In the genomic region with DNA sequence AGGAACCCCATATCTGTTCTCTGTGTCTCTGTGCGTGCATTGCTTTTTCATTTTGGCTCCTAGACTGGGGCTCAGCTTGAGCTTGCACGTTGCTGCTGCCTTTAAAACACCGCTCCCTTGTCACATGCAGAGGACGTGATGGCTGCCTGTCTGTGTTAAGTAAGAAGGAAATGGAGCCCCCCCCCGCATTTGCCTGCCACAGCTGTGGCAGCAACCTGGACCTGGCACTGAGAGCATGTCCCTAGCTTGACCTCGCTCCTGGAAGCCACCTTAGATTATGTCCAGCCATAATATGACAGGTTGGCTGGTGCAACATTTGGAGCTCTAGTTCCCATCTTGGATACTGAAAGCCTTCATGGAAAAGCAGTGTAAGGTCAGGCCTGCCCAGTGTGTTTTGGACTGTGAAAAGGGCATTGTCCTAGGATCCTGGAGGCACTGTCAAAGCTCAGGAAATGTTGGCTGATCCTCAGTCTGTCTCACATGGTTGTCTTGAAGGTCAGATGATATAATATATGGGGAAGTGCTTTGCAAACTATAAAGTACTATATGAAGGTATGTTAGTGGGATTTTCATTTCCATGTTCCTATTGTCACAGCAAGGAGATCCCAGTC, we compare ENCODE assay signal across 27 cellular contexts.
A peak's percentile ranks its signal among the peaks of the same experiment; 100 is the strongest.
DNase-seq lines count a peak whose midpoint lies in the region; ATAC-seq and TF ChIP-seq lines count a peak whose summit lies in the region.
"Had no signal": no experiment of that assay in that cellular context is flagged by ENCODE, and none has a peak within 500 bp of the region (broad histone marks: within the 10 kb centered on the region; RNA-seq: fewer than 3 reads in every experiment).

No MANE protein-coding gene starts in this region.

- no peaks in the 10 kb centered on the region for H3K27me3 Mint-ChIP-seq in CD4-positive, CD25-positive, alpha-beta regulatory T cell
- no peaks in the 10 kb centered on the region for H3K27me3 Mint-ChIP-seq in CD4-positive, alpha-beta memory T cell
- no peaks in the 10 kb centered on the region for H3K27me3 Mint-ChIP-seq in activated CD8-positive, alpha-beta T cell treated with anti-CD3 and anti-CD28 coated beads for 36 hours
- no peaks in the 10 kb centered on the region for H3K27me3 Mint-ChIP-seq in naive thymus-derived CD8-positive, alpha-beta T cell
- H3K27me3 Mint-ChIP-seq in HFFc6 (ENCODE audit: insufficient read depth), result peaks cover 19% of the 10 kb centered on the region; the same call in 1 of the 2 replicates

- H3K27ac Mint-ChIP-seq in CD4-positive, CD25-positive, alpha-beta regulatory T cell, result peak overlapping the region in 2 of 3 donors; percentile 74 to 84
- H3K27ac Mint-ChIP-seq in CD4-positive, alpha-beta memory T cell, result peak overlapping the region in 6 of 7 donors; percentile 38 to 86 (median 57)
- H3K27ac Mint-ChIP-seq in activated CD8-positive, alpha-beta T cell treated with anti-CD3 and anti-CD28 coated beads for 36 hours, result peak overlapping the region; percentile 83
- peak overlapping the region in 7 of 10 donors; percentile 89 to 92 (median 91) for H3K27ac Mint-ChIP-seq in naive thymus-derived CD8-positive, alpha-beta T cell
- no peak overlapping the region for H3K27ac Mint-ChIP-seq in HFFc6
- H3K27ac Mint-ChIP-seq: GM23338 had no signal

- H3K36me3 Mint-ChIP-seq in CD4-positive, CD25-positive, alpha-beta regulatory T cell, result peaks cover 33% of the 10 kb centered on the region
- H3K36me3 Mint-ChIP-seq in CD4-positive, alpha-beta memory T cell, result peaks cover 25 to 57% of the 10 kb centered on the region in 2 donors
- peaks cover 70% of the 10 kb centered on the region for H3K36me3 Mint-ChIP-seq in activated CD8-positive, alpha-beta T cell treated with anti-CD3 and anti-CD28 coated beads for 36 hours (ENCODE audit: low read depth)
- H3K36me3 Mint-ChIP-seq in naive thymus-derived CD8-positive, alpha-beta T cell, result peaks cover 0 to 51% (median 11%) of the 10 kb centered on the region in 3 donors
- H3K36me3 Mint-ChIP-seq in HFFc6 (ENCODE audit: low read depth), result no peaks in the 10 kb centered on the region

- no peaks in the 10 kb centered on the region for H3K9me3 ChIP-seq in CD4-positive, CD25-positive, alpha-beta regulatory T cell (ENCODE audit: control insufficient read depth in 2 of 2, low read length in 2 of 2)
- H3K9me3 ChIP-seq in CD4-positive, alpha-beta memory T cell (ENCODE audit: control insufficient read depth in 1 of 2, low read length in 2 of 2), result no peaks in the 10 kb centered on the region
- H3K9me3 ChIP-seq: heart left ventricle, left ventricle myocardium inferior, neutrophil, right lobe of liver, spleen, thyroid gland had no signal

- intact Hi-C loops in CD4-positive, alpha-beta memory T cell (cut with micrococcal nuclease), result no loop called here
- intact Hi-C loops in activated CD8-positive, alpha-beta T cell treated with anti-CD3 and anti-CD28 coated beads for 36 hours (cut with micrococcal nuclease), result no loop called here

- POLR2A ChIA-PET in CD4-positive, alpha-beta memory T cell (lab: Charles Lee; ENCODE audit: partially characterized antibody), result interaction anchor here (0.8 to 2.5 kb wide), 16 partner anchors 8 to 115 kb away, joined by 3 to 10 read pairs (median 4); a partner anchor contains a TSS
- POLR2A ChIA-PET in activated CD8-positive, alpha-beta T cell treated with anti-CD3 and anti-CD28 coated beads for 36 hours (lab: Charles Lee), result interaction anchor here (0.9 to 2.0 kb wide), 7 partner anchors 8 to 72 kb away, joined by 3 to 5 read pairs (median 3); no protein-coding TSS in a partner anchor
- POLR2A ChIA-PET in naive thymus-derived CD8-positive, alpha-beta T cell (lab: Charles Lee), result interaction anchor here (0.6 to 4.6 kb wide), 16 partner anchors 8 to 413 kb away, joined by 3 to 23 read pairs (median 3); no protein-coding TSS in a partner anchor

- H3K4me3 ChIP-seq in CD4-positive, CD25-positive, alpha-beta regulatory T cell (ENCODE audit: low read depth, low read length), result no peak overlapping the region
- no peak overlapping the region for H3K4me3 ChIP-seq in CD4-positive, alpha-beta memory T cell (ENCODE audit: low read length in 2 of 2)
- H3K4me3 ChIP-seq: BLaER1, GM23338, heart left ventricle, left ventricle myocardium inferior, right lobe of liver, spleen, thyroid gland had no signal

- H3K27me3 ChIP-seq in CD4-positive, CD25-positive, alpha-beta regulatory T cell (ENCODE audit: control insufficient read depth, insufficient read depth, low read length), result no peaks in the 10 kb centered on the region
- no peaks in the 10 kb centered on the region for H3K27me3 ChIP-seq in CD4-positive, alpha-beta memory T cell (ENCODE audit: insufficient read depth, low read length)
- H3K27me3 ChIP-seq: BLaER1, heart left ventricle, neutrophil, right lobe of liver, spleen, thyroid gland had no signal

- CTCF ChIA-PET in CD4-positive, alpha-beta memory T cell (lab: Charles Lee; ENCODE audit: partially characterized antibody), result interaction anchor here (0.8 to 2.2 kb wide), 12 partner anchors 8 to 443 kb away, joined by 3 to 7 read pairs (median 3); no protein-coding TSS in a partner anchor
- CTCF ChIA-PET in activated CD8-positive, alpha-beta T cell treated with anti-CD3 and anti-CD28 coated beads for 36 hours (lab: Charles Lee), result interaction anchor here (0.8 to 2.0 kb wide), 11 partner anchors 8 to 126 kb away, joined by 3 to 8 read pairs (median 3); a partner anchor contains a TSS

- H3K36me3 ChIP-seq in CD4-positive, CD25-positive, alpha-beta regulatory T cell (ENCODE audit: control insufficient read depth, insufficient read depth, low read length), result peaks cover 24% of the 10 kb centered on the region
- H3K36me3 ChIP-seq in CD4-positive, alpha-beta memory T cell (ENCODE audit: insufficient read depth, low read length), result peaks cover 4% of the 10 kb centered on the region
- H3K36me3 ChIP-seq: heart left ventricle, left ventricle myocardium inferior, neutrophil, right lobe of liver, spleen, thyroid gland had no signal

- peaks cover 91% of the 10 kb centered on the region for H3K4me1 ChIP-seq in CD4-positive, CD25-positive, alpha-beta regulatory T cell (ENCODE audit: control insufficient read depth, insufficient read depth, low read length, poor library complexity, severe bottlenecking)
- H3K4me1 ChIP-seq in CD4-positive, alpha-beta memory T cell (ENCODE audit: insufficient read depth, low read length), result peaks cover 100% of the 10 kb centered on the region
- H3K4me1 ChIP-seq: right lobe of liver, thyroid gland had no signal

- H3K9me3 Mint-ChIP-seq in CD4-positive, CD25-positive, alpha-beta regulatory T cell, result no peaks in the 10 kb centered on the region
- no peaks in the 10 kb centered on the region for H3K9me3 Mint-ChIP-seq in CD4-positive, alpha-beta memory T cell
- H3K9me3 Mint-ChIP-seq in activated CD8-positive, alpha-beta T cell treated with anti-CD3 and anti-CD28 coated beads for 36 hours, result no peaks in the 10 kb centered on the region
- no peaks in the 10 kb centered on the region for H3K9me3 Mint-ChIP-seq in naive thymus-derived CD8-positive, alpha-beta T cell
- no peaks in the 10 kb centered on the region for H3K9me3 Mint-ChIP-seq in HFFc6
- H3K9me3 Mint-ChIP-seq: GM23338 had no signal

- H3K4me1 Mint-ChIP-seq in CD4-positive, CD25-positive, alpha-beta regulatory T cell, result peaks cover 43 to 96% (median 70%) of the 10 kb centered on the region in 4 donors
- H3K4me1 Mint-ChIP-seq in CD4-positive, alpha-beta memory T cell, result peaks cover 42 to 77% (median 59%) of the 10 kb centered on the region in 4 donors
- peaks cover 95% of the 10 kb centered on the region for H3K4me1 Mint-ChIP-seq in activated CD8-positive, alpha-beta T cell treated with anti-CD3 and anti-CD28 coated beads for 36 hours (ENCODE audit: low read depth)
- H3K4me1 Mint-ChIP-seq in naive thymus-derived CD8-positive, alpha-beta T cell, result peaks cover 9 to 77% (median 31%) of the 10 kb centered on the region in 4 donors
- no peaks in the 10 kb centered on the region for H3K4me1 Mint-ChIP-seq in HFFc6 (ENCODE audit: low read depth)
- H3K4me1 Mint-ChIP-seq: GM23338 had no signal

- DNase-seq in CD4-positive, CD25-positive, alpha-beta regulatory T cell, result no peak
- DNase-seq in CD4-positive, alpha-beta memory T cell, result no peak
- no peak for DNase-seq in activated CD8-positive, alpha-beta T cell treated with anti-CD3 and anti-CD28 coated beads for 36 hours
- peak in 3 of 10 donors; percentile 43 to 65 (median 48) for DNase-seq in naive thymus-derived CD8-positive, alpha-beta T cell
- DNase-seq in Kasumi-1 (lab: John Stamatoyannopoulos, UW), result no peak
- no peak for DNase-seq in HFFc6
- DNase-seq: activated CD4-positive, alpha-beta T cell treated with anti-CD3 and anti-CD28 coated beads for 48 hours; central memory CD4-positive, alpha-beta T cell; heart left ventricle; left ventricle myocardium inferior; mesenchymal stem cell; NCI-H1105; NCI-H187 treated with DMSO at 0.1 percent for 48 hours; NCI-H2171; NCI-H82; posterior cingulate gyrus; right lobe of liver; spleen; stimulated activated CD4-positive, alpha-beta T cell treated with anti-CD3 and anti-CD28 coated beads, Interleukin-2, amount 100 ng/mL, for 24 hours; SW 1271; T1000; thyroid gland had no signal

- peak in 1 of 2 donors; percentile 32 for ATAC-seq in CD4-positive, CD25-positive, alpha-beta regulatory T cell (ENCODE audit: low read depth in 2 of 2)
- ATAC-seq in activated CD8-positive, alpha-beta T cell treated with anti-CD3 and anti-CD28 coated beads for 36 hours, result no peak
- peak; percentile 14 to 52 for ATAC-seq in naive thymus-derived CD8-positive, alpha-beta T cell
- no peak for ATAC-seq in HG03139 (IDR thresholded peaks at IDR 0.05; ENCODE audit: unreplicated experiment)
- ATAC-seq: GM23338, heart left ventricle, right lobe of liver had no signal

- H3K27ac ChIP-seq in CD4-positive, CD25-positive, alpha-beta regulatory T cell (ENCODE audit: insufficient read depth, low read length, poor library complexity, severe bottlenecking), result no peak overlapping the region
- no peak overlapping the region for H3K27ac ChIP-seq in CD4-positive, alpha-beta memory T cell (ENCODE audit: low read depth, low read length)
- H3K27ac ChIP-seq: BLaER1, heart left ventricle, left ventricle myocardium inferior, neutrophil, right lobe of liver, thyroid gland, VCaP had no signal

- peak overlapping the region; percentile 9 to 53 (median 38) for H3K4me3 Mint-ChIP-seq in CD4-positive, CD25-positive, alpha-beta regulatory T cell
- H3K4me3 Mint-ChIP-seq in CD4-positive, alpha-beta memory T cell, result peak overlapping the region in 6 of 8 donors; percentile 21 to 61 (median 32)
- H3K4me3 Mint-ChIP-seq in activated CD8-positive, alpha-beta T cell treated with anti-CD3 and anti-CD28 coated beads for 36 hours, result no peak overlapping the region
- H3K4me3 Mint-ChIP-seq in naive thymus-derived CD8-positive, alpha-beta T cell, result peak overlapping the region in 9 of 10 donors; percentile 2 to 85 (median 60)
- H3K4me3 Mint-ChIP-seq in HFFc6, result no peak overlapping the region
- H3K4me3 Mint-ChIP-seq: GM23338 had no signal

- no peak for TF ChIP-seq CTCF in activated CD8-positive, alpha-beta T cell treated with anti-CD3 and anti-CD28 coated beads for 36 hours (IDR thresholded peaks at IDR 0.05)
- TF ChIP-seq CTCF in HFFc6 (IDR thresholded peaks at IDR 0.05), result no peak

Comparison
In these comparisons a context has a peak if more than half of its experiments do, and no peak if none do; other contexts are left out.
1. ATAC-seq: peak in naive thymus-derived CD8-positive, alpha-beta T cell (2 of 2); none in activated CD8-positive, alpha-beta T cell treated with anti-CD3 and anti-CD28 coated beads for 36 hours (single experiment) and HG03139 (single experiment).
2. H3K4me3 Mint-ChIP-seq: peak in CD4-positive, CD25-positive, alpha-beta regulatory T cell (4 of 4), CD4-positive, alpha-beta memory T cell (6 of 8) and naive thymus-derived CD8-positive, alpha-beta T cell (9 of 10); none in activated CD8-positive, alpha-beta T cell treated with anti-CD3 and anti-CD28 coated beads for 36 hours (single experiment) and HFFc6 (single experiment).